Comparison of ENCODE assay signal across 11 cellular contexts in the genomic region with DNA sequence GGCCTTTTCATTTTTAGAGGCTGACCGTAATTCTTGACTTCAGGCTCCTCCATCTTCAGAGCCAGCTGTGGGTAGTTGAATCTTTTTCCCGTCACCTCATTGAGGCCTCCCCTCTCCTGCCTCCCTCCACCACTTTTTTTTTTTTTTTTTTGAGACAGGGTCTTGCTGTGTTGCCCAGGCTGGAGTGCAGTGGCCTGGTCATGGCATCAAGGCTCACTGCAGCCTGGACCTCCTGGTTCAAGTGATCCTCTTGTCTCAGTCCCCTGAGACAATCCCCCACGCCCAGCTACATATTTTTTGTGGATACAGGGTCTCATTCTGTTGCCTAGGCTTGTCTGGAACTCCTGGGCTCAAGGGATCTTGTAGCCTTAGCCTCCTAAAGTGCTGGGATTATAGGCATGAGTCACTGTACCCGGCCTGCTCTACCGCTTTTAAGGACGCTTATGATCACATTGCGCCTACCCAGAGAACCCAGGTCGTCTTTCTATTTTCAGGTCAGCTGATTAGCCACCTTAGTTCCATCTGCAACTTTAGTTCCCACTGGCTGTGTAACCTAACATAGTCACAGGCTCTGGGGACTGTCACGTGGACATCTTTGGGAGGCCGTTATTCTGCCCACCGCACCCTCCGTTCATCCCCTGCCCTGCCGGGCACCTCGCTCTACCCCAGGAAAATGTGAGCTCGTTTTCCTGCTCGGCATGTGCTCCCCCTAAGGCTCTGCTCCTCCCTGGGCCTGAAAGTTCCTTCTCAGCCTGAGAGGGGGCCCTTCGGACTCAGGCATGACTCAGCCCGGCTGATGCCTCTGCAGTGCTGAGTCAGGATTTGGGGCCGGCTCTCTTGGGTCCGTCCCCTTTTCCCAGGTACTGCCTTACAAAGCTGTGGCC.
DNase-seq lines count a peak whose midpoint lies in the region; ATAC-seq and TF ChIP-seq lines count a peak whose summit lies in the region.
"Had no signal": no experiment of that assay in that cellular context is flagged by ENCODE, and none has a peak within 500 bp of the region (broad histone marks: within the 10 kb centered on the region; RNA-seq: fewer than 3 reads in every experiment).

No MANE protein-coding gene starts in this region.

- TF ChIP-seq CTCF in nephron progenitor cell (IDR thresholded peaks at IDR 0.05) = no peak

- H3K36me3 Mint-ChIP-seq in nephron progenitor cell (ENCODE audit: low read depth) = peaks cover 24% of the 10 kb centered on the region

- H3K27me3 Mint-ChIP-seq in nephron progenitor cell (ENCODE audit: low read depth, poor library complexity) = peaks cover 10% of the 10 kb centered on the region

- H3K27ac Mint-ChIP-seq in nephron progenitor cell = peak overlapping the region; percentile 78
- H3K27ac Mint-ChIP-seq: activated B cell treated with CpG ODN at 0.5 μM for 24 hours had no signal

- peaks cover 69% of the 10 kb centered on the region for H3K4me1 Mint-ChIP-seq in nephron progenitor cell

- ATAC-seq in GM18505 (IDR thresholded peaks at IDR 0.05; ENCODE audit: unreplicated experiment) (no peak), HG02759 (IDR thresholded peaks at IDR 0.05; ENCODE audit: unreplicated experiment) (no peak), GM21825 (IDR thresholded peaks at IDR 0.05; ENCODE audit: unreplicated experiment) (no peak)

- no peak for TF ChIP-seq POLR2A in GM18505 (IDR thresholded peaks at IDR 0.05; ENCODE audit: borderline replicate concordance, extremely low read depth, insufficient read depth, insufficient read length)

- H3K27ac ChIP-seq in epithelial cell of prostate = peak overlapping the region; percentile 82
- no peak overlapping the region for H3K27ac ChIP-seq in substantia nigra (ENCODE audit: low read depth, low read length, poor library complexity, severe bottlenecking)

- H3K4me3 Mint-ChIP-seq in nephron progenitor cell = no peak overlapping the region
- H3K4me3 Mint-ChIP-seq: activated B cell treated with CpG ODN at 0.5 μM for 24 hours; central memory CD8-positive, alpha-beta T cell had no signal

- H3K9me3 Mint-ChIP-seq in nephron progenitor cell = no peaks in the 10 kb centered on the region
- H3K9me3 Mint-ChIP-seq: central memory CD8-positive, alpha-beta T cell had no signal

- DNase-seq in CD1c-positive myeloid dendritic cell (ENCODE audit: extremely low spot score) (peak; percentile 29), OCI-M1 (lab: John Stamatoyannopoulos, UW) (peak; percentile 22), epithelial cell of prostate (ENCODE audit: low read depth, low spot score) (no peak), nephron progenitor cell (no peak), substantia nigra (lab: John Stamatoyannopoulos, UW) (no peak)
- DNase-seq: activated B cell treated with CpG ODN at 0.5 μM for 24 hours, NCI-H1694 treated with DMSO at 0.1 percent for 48 hours had no signal

Comparison
In these comparisons a context has a peak if more than half of its experiments do, and no peak if none do; other contexts are left out.
1. DNase-seq: peak in CD1c-positive myeloid dendritic cell (single experiment) and OCI-M1 (single experiment); none in epithelial cell of prostate (single experiment), nephron progenitor cell (single experiment) and substantia nigra (0 of 49).